In the genomic region with DNA sequence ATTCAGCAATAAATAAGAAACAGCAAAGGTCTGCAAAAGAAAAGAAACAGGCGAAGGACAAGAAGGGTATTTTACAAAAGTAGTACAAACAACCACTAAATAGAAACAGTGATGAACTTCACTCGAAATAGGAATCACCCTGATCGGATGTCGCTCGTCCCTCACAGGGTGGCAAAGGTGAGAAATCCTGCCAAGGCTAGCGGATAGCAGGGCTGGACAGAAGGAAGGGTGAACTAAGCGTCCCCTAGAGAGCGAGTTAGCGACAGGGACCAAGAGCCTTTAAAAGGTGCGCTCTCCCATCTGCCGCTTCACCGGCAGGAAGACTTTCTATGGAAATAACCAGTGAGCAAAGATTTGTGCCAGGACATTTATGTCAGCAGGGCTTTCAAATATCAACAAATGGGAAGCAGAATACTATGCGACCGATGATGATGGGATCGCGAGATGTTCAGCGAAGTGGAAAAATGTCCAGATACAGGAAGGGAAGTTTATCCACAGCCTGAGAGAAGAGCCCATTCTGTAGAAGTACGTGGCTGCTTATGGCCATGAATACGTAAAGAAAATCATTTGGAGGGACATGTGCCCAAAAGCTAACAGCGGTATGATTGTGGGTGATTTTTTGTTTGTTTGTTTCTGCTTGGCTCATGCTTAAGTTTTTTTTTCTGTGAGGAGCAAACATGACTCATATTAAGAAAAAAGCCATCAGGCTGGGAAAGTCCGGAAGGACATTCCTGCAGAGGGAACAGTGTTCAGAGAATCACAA, we compare ENCODE assay signal across 12 cellular contexts. TPM values are rescaled to one million over a fixed set of nuclear protein-coding genes. Genes with fewer than 3 reads are reported as not detected.
DNase-seq lines count a peak whose midpoint lies in the region; ATAC-seq and TF ChIP-seq lines count a peak whose summit lies in the region.
"Had no signal": no experiment of that assay in that cellular context is flagged by ENCODE, and none has a peak within 500 bp of the region (broad histone marks: within the 10 kb centered on the region; RNA-seq: fewer than 3 reads in every experiment).

No MANE protein-coding gene starts in this region.

- no peak for TF ChIP-seq CTCF in gastrocnemius medialis (IDR thresholded peaks at IDR 0.05 in 4 of 5, conservative IDR thresholded peaks at IDR 0.05 in 1 of 5)

- H3K36me3 Mint-ChIP-seq in T-helper 17 cell (ENCODE audit: low read depth): peaks cover 16% of the 10 kb centered on the region

- H3K4me1 ChIP-seq in gastrocnemius medialis: peaks cover 32 to 38% of the 10 kb centered on the region in 2 donors

- H3K4me3 ChIP-seq in gastrocnemius medialis: peak overlapping the region in 3 of 4 donors; percentile 10 to 32 (median 11)
- H3K4me3 ChIP-seq: esophagus muscularis mucosa, thyroid gland had no signal

- H3K27me3 ChIP-seq in gastrocnemius medialis: no peaks in the 10 kb centered on the region
- H3K27me3 ChIP-seq: esophagus muscularis mucosa, thyroid gland had no signal

- in situ Hi-C loops in gastrocnemius medialis (cut with MboI; ENCODE audit: low sequenced_read_pairs in 4 of 4): no loop called here

- DNase-seq in Daoy (ENCODE audit: low read depth): peak; percentile 41
- no peak for DNase-seq in T-helper 17 cell
- DNase-seq in fibroblast of peridontal ligament (ENCODE audit: extremely low read depth): peak; percentile 65
- peak in 1 of 2 donors; percentile 58 for DNase-seq in gastrocnemius medialis
- DNase-seq in NCI-H345 (lab: John Stamatoyannopoulos, UW): no peak
- no peak for DNase-seq in ecto neural progenitor cell (ENCODE audit: low spot score)
- DNase-seq in NCI-H526 (lab: John Stamatoyannopoulos, UW): no peak
- DNase-seq: activated B cell treated with CpG ODN at 0.5 μM for 24 hours, GF-D8, thyroid gland had no signal

- H3K27ac ChIP-seq in gastrocnemius medialis: peak overlapping the region; percentile 59 to 83 (median 68)

- peaks cover 25% of the 10 kb centered on the region for H3K4me1 Mint-ChIP-seq in T-helper 17 cell
- H3K4me1 Mint-ChIP-seq: activated B cell treated with CpG ODN at 0.5 μM for 24 hours had no signal

- TF ChIP-seq POLR2A in gastrocnemius medialis (IDR thresholded peaks at IDR 0.05): no peak

- intact Hi-C loops in gastrocnemius medialis (cut with DNase I; ENCODE audit: low total_unique reads): no loop called here

- H3K9me3 ChIP-seq in T-helper 17 cell (ENCODE audit: control insufficient read depth, low read length, poor library complexity, severe bottlenecking) (no peaks in the 10 kb centered on the region), gastrocnemius medialis (no peaks in the 10 kb centered on the region)
- H3K9me3 ChIP-seq: esophagus muscularis mucosa, thyroid gland had no signal

- no peak overlapping the region for H3K4me3 Mint-ChIP-seq in T-helper 17 cell
- H3K4me3 Mint-ChIP-seq: activated B cell treated with CpG ODN at 0.5 μM for 24 hours had no signal

- no peaks in the 10 kb centered on the region for H3K27me3 Mint-ChIP-seq in T-helper 17 cell
- H3K27me3 Mint-ChIP-seq: activated B cell treated with CpG ODN at 0.5 μM for 24 hours had no signal

- ATAC-seq in T-helper 17 cell (no peak), gastrocnemius medialis (peak; percentile 78 to 84), GM21360 (IDR thresholded peaks at IDR 0.05; ENCODE audit: unreplicated experiment) (no peak)

- peaks cover 0 to 29% of the 10 kb centered on the region in 2 donors for H3K36me3 ChIP-seq in gastrocnemius medialis

- peak overlapping the region; percentile 34 for H3K27ac Mint-ChIP-seq in T-helper 17 cell
- H3K27ac Mint-ChIP-seq: activated B cell treated with CpG ODN at 0.5 μM for 24 hours had no signal

RNA-seq across cellular contexts. Expression of gene ELAVL1, which starts 18.9 kb away (rescaled TPM):
- total RNA-seq in Daoy (2014; rRNA removed; shearing (Covaris generic)): 38.5 and 45.4 TPM in 2 replicates
- 10 to 100 TPM; 37.5 to 40.7 TPM for total RNA-seq in T-helper 17 cell
- total RNA-seq in gastrocnemius medialis: 10 to 100 TPM; 18.2 to 40.5 (median 28.9) TPM

RNA-seq across cellular contexts. Expression of gene TIMM44, which starts 43.0 kb away (rescaled TPM):
- total RNA-seq in Daoy (2014; rRNA removed; shearing (Covaris generic)): 74.5 and 105 TPM in 2 replicates
- total RNA-seq in T-helper 17 cell (10 to 100 TPM; 89.5 to 93.1 TPM), gastrocnemius medialis (100 to 1,000 TPM in 1 of 4 donors, 10 to 100 TPM in 3; 53.9 to 168 (median 94.1) TPM)

Comparison
In these comparisons a context has a peak if more than half of its experiments do, and no peak if none do; other contexts are left out.
1. DNase-seq: peak in Daoy (single experiment) and fibroblast of peridontal ligament (single experiment); none in T-helper 17 cell (0 of 3), NCI-H345 (single experiment), ecto neural progenitor cell (single experiment) and NCI-H526 (0 of 2).
2. ATAC-seq: peak in gastrocnemius medialis (2 of 2); none in T-helper 17 cell (single experiment) and GM21360 (single experiment).